Comparison of ENCODE assay signal across 8 cellular contexts in the genomic region with DNA sequence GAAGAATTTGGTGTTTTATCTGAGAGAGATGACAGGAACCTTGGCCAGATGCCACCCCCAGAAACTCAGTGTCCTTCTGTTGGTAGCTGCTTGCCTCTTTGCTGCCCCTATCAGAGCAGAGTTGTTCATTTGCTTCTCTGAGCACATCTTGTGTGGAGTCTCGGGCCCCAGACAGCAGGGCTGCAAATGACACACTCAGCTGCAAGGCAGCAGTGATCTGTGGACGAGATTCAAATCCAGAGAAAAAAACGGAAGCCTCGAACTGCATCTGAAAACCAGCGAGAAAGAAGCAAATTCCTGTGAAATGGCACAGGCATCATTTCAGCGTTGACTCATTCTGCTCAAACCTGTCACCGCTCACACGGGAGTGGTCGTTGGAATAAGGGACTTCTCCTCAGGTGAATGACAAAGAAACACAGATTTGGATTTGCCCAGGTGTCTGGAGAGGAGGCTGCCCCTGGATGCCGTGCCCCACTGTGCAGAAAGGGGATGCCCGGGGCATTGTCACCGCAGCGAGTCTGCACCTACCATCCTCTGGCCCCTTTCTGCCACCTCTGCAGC.
A peak's percentile ranks its signal among the peaks of the same experiment; 100 is the strongest.
DNase-seq lines count a peak whose midpoint lies in the region; ATAC-seq and TF ChIP-seq lines count a peak whose summit lies in the region.

No MANE protein-coding gene starts in this region.

- DNase-seq in activated CD8-positive, alpha-beta memory T cell treated with anti-CD3 and anti-CD28 coated beads for 4 hours (ENCODE audit: low read depth in 2 of 2), result peak; percentile 12 to 13
- DNase-seq in islet precursor cell (peak; percentile 64), HEK293T (ENCODE audit: extremely low spot score) (no peak), Calu3 (no peak), D341Med (ENCODE audit: low spot score) (no peak)
- peak; percentile 18 for DNase-seq in stimulated activated CD8-positive, alpha-beta memory T cell treated with anti-CD3 and anti-CD28 coated beads, Interleukin-7, amount 100 ng/mL, for 24 hours (ENCODE audit: low read depth)

- H3K27ac Mint-ChIP-seq in Calu3 (ENCODE audit: unreplicated experiment), result no peak overlapping the region

- H3K27me3 Mint-ChIP-seq in Calu3 (ENCODE audit: unreplicated experiment), result no peaks in the 10 kb centered on the region

- peaks cover 13% of the 10 kb centered on the region for H3K4me1 Mint-ChIP-seq in Calu3 (ENCODE audit: low read depth, unreplicated experiment)

- H3K9me3 Mint-ChIP-seq in Calu3 (ENCODE audit: low read depth, unreplicated experiment), result peaks cover 12% of the 10 kb centered on the region

- BruUV-seq in Calu3 (replicated peaks; lab: Mats Ljungman, UMichigan), result no TSS peak

- TF ChIP-seq CTCF in Calu3 (IDR thresholded peaks at IDR 0.05; ENCODE audit: unreplicated experiment), result no peak

- POLR2A ChIA-PET in HEK293T (lab: Yijun Ruan, JAX), result no interaction called here

- H3K36me3 Mint-ChIP-seq in Calu3 (ENCODE audit: insufficient read depth, unreplicated experiment), result peaks cover 5% of the 10 kb centered on the region

- H3K4me3 Mint-ChIP-seq in Calu3 (ENCODE audit: low read depth, unreplicated experiment), result no peak overlapping the region

- CTCF ChIA-PET in HEK293T (lab: Yijun Ruan, JAX) (no interaction called here), Calu3 (lab: Charles Lee) (no interaction called here)

- peak; percentile 24 for ATAC-seq in GM19397 (IDR thresholded peaks at IDR 0.05; ENCODE audit: unreplicated experiment)
- ATAC-seq in HG03520 (IDR thresholded peaks at IDR 0.05; ENCODE audit: unreplicated experiment), result peak; percentile 24

- intact Hi-C loops in Calu3 (cut with micrococcal nuclease; ENCODE audit: unreplicated experiment), result no loop called here

TF ChIP-seq in HEK293T, 16 proteins besides CTCF, POLR2A, EP300 and RAD21:
- no peak for TF ChIP-seq SP1 (IDR thresholded peaks at IDR 0.05)
- TF ChIP-seq TARDBP (IDR thresholded peaks at IDR 0.05), result no peak
- no peak for TF ChIP-seq CTBP1 (IDR thresholded peaks at IDR 0.05; ENCODE audit: borderline replicate concordance)
- no peak for TF ChIP-seq FOXA1 (IDR thresholded peaks at IDR 0.05)
- TF ChIP-seq ELF4 (IDR thresholded peaks at IDR 0.05), result no peak
- no peak for TF ChIP-seq HDGF (IDR thresholded peaks at IDR 0.05; ENCODE audit: borderline replicate concordance)
- no peak for TF ChIP-seq NFRKB (IDR thresholded peaks at IDR 0.05)
- TF ChIP-seq, protein P1, sequence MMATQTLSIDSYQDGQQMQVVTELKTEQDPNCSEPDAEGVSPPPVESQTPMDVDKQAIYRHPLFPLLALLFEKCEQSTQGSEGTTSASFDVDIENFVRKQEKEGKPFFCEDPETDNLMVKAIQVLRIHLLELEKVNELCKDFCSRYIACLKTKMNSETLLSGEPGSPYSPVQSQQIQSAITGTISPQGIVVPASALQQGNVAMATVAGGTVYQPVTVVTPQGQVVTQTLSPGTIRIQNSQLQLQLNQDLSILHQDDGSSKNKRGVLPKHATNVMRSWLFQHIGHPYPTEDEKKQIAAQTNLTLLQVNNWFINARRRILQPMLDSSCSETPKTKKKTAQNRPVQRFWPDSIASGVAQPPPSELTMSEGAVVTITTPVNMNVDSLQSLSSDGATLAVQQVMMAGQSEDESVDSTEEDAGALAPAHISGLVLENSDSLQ (IDR thresholded peaks at IDR 0.05), result no peak
- TF ChIP-seq SUZ12 (IDR thresholded peaks at IDR 0.05), result no peak
- TF ChIP-seq LEF1 (IDR thresholded peaks at IDR 0.05; ENCODE audit: borderline replicate concordance), result no peak
TF ChIP-seq in HEK293T: peak in this region for 0.

Comparison
In these comparisons a context has a peak if more than half of its experiments do, and no peak if none do; other contexts are left out.
1. DNase-seq: peak in activated CD8-positive, alpha-beta memory T cell treated with anti-CD3 and anti-CD28 coated beads for 4 hours (2 of 2), islet precursor cell (single experiment) and stimulated activated CD8-positive, alpha-beta memory T cell treated with anti-CD3 and anti-CD28 coated beads, Interleukin-7, amount 100 ng/mL, for 24 hours (single experiment); none in HEK293T (single experiment), Calu3 (single experiment) and D341Med (single experiment).